In genomic region chr1:12582649-12583048, GRCh38 we compare ENCODE assay signal across 1 cellular context.
TF ChIP-seq lines count a peak whose summit lies in the region.

No MANE protein-coding gene starts in this region.

TF ChIP-seq in H1, 55 proteins besides CTCF, POLR2A, EP300 and RAD21 (continued from another document):
- TF ChIP-seq FOSL1 (IDR thresholded peaks at IDR 0.05; ENCODE audit: insufficient read depth, low read depth, low read length) (no peak), PHF8 (conservative IDR thresholded peaks at IDR 0.05; ENCODE audit: low read depth, low read length) (no peak), POLR2AphosphoS5 (IDR thresholded peaks at IDR 0.05; ENCODE audit: low read depth, low read length) (no peak), ATF3 (IDR thresholded peaks at IDR 0.05; ENCODE audit: insufficient read depth, low read depth, low read length) (no peak), RBBP5 (IDR thresholded peaks at IDR 0.05; ENCODE audit: borderline replicate concordance, low read depth, low read length) (no peak), SIX5 (IDR thresholded peaks at IDR 0.05; ENCODE audit: low read depth, low read length) (no peak), JUN (IDR thresholded peaks at IDR 0.05; ENCODE audit: low read depth, low read length) (no peak), RFX5 (IDR thresholded peaks at IDR 0.05; ENCODE audit: borderline replicate concordance, low read depth, low read length) (no peak), SAP30 (IDR thresholded peaks at IDR 0.05; ENCODE audit: insufficient read depth, insufficient replicate concordance, low read length) (no peak), NRF1 (IDR thresholded peaks at IDR 0.05; ENCODE audit: low read depth, low read length) (no peak), HDAC2 (IDR thresholded peaks at IDR 0.05; ENCODE audit: borderline replicate concordance in 1 of 2, low read depth in 2 of 2, low read length in 2 of 2) (no peak), CHD2 (IDR thresholded peaks at IDR 0.05; ENCODE audit: low read length) (no peak)
- TF ChIP-seq, protein P1, sequence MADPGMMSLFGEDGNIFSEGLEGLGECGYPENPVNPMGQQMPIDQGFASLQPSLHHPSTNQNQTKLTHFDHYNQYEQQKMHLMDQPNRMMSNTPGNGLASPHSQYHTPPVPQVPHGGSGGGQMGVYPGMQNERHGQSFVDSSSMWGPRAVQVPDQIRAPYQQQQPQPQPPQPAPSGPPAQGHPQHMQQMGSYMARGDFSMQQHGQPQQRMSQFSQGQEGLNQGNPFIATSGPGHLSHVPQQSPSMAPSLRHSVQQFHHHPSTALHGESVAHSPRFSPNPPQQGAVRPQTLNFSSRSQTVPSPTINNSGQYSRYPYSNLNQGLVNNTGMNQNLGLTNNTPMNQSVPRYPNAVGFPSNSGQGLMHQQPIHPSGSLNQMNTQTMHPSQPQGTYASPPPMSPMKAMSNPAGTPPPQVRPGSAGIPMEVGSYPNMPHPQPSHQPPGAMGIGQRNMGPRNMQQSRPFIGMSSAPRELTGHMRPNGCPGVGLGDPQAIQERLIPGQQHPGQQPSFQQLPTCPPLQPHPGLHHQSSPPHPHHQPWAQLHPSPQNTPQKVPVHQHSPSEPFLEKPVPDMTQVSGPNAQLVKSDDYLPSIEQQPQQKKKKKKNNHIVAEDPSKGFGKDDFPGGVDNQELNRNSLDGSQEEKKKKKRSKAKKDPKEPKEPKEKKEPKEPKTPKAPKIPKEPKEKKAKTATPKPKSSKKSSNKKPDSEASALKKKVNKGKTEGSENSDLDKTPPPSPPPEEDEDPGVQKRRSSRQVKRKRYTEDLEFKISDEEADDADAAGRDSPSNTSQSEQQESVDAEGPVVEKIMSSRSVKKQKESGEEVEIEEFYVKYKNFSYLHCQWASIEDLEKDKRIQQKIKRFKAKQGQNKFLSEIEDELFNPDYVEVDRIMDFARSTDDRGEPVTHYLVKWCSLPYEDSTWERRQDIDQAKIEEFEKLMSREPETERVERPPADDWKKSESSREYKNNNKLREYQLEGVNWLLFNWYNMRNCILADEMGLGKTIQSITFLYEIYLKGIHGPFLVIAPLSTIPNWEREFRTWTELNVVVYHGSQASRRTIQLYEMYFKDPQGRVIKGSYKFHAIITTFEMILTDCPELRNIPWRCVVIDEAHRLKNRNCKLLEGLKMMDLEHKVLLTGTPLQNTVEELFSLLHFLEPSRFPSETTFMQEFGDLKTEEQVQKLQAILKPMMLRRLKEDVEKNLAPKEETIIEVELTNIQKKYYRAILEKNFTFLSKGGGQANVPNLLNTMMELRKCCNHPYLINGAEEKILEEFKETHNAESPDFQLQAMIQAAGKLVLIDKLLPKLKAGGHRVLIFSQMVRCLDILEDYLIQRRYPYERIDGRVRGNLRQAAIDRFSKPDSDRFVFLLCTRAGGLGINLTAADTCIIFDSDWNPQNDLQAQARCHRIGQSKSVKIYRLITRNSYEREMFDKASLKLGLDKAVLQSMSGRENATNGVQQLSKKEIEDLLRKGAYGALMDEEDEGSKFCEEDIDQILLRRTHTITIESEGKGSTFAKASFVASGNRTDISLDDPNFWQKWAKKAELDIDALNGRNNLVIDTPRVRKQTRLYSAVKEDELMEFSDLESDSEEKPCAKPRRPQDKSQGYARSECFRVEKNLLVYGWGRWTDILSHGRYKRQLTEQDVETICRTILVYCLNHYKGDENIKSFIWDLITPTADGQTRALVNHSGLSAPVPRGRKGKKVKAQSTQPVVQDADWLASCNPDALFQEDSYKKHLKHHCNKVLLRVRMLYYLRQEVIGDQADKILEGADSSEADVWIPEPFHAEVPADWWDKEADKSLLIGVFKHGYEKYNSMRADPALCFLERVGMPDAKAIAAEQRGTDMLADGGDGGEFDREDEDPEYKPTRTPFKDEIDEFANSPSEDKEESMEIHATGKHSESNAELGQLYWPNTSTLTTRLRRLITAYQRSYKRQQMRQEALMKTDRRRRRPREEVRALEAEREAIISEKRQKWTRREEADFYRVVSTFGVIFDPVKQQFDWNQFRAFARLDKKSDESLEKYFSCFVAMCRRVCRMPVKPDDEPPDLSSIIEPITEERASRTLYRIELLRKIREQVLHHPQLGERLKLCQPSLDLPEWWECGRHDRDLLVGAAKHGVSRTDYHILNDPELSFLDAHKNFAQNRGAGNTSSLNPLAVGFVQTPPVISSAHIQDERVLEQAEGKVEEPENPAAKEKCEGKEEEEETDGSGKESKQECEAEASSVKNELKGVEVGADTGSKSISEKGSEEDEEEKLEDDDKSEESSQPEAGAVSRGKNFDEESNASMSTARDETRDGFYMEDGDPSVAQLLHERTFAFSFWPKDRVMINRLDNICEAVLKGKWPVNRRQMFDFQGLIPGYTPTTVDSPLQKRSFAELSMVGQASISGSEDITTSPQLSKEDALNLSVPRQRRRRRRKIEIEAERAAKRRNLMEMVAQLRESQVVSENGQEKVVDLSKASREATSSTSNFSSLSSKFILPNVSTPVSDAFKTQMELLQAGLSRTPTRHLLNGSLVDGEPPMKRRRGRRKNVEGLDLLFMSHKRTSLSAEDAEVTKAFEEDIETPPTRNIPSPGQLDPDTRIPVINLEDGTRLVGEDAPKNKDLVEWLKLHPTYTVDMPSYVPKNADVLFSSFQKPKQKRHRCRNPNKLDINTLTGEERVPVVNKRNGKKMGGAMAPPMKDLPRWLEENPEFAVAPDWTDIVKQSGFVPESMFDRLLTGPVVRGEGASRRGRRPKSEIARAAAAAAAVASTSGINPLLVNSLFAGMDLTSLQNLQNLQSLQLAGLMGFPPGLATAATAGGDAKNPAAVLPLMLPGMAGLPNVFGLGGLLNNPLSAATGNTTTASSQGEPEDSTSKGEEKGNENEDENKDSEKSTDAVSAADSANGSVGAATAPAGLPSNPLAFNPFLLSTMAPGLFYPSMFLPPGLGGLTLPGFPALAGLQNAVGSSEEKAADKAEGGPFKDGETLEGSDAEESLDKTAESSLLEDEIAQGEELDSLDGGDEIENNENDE (IDR thresholded peaks at IDR 0.05; ENCODE audit: insufficient replicate concordance, low read length), result no peak
TF ChIP-seq in H1: peak in this region for 0.
